Comparison of ENCODE assay signal across 8 cellular contexts in the genomic region with DNA sequence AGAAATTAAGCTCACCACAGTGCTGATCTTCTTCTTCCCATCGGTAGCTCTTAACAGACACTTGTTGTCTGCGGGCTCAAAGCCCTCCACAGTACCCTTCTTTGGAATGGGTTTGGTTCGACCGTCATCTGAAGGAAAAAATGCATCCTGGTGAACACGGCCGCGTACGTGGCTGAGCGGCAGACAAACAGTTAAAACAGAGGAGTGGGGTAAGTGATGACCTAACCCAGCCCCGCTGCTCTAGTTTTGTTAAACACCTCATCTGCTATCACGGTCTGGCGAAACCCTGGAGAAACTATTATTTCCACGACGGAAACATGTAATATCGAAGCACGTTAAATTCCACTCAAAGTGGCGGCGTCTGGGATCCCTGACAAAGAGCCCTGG. TPM values are rescaled to one million over a fixed set of nuclear protein-coding genes. Genes with fewer than 3 reads are reported as not detected.
DNase-seq lines count a peak whose midpoint lies in the region; ATAC-seq and TF ChIP-seq lines count a peak whose summit lies in the region.

No MANE protein-coding gene starts in this region.

- no peaks in the 10 kb centered on the region for H3K9me3 Mint-ChIP-seq in activated T-cell treated with anti-CD3 and anti-CD28 coated beads, Interleukin-2, amount 50 U/mL, for 4 hours
- no peaks in the 10 kb centered on the region for H3K9me3 Mint-ChIP-seq in activated naive CD8-positive, alpha-beta T cell treated with anti-CD3 and anti-CD28 coated beads for 36 hours
- H3K9me3 Mint-ChIP-seq in stimulated activated naive CD8-positive, alpha-beta T cell treated with anti-CD3 and anti-CD28 coated beads, Interleukin-15, amount 100 ng/mL, for 72 hours: no peaks in the 10 kb centered on the region

- H3K4me1 Mint-ChIP-seq in activated T-cell treated with anti-CD3 and anti-CD28 coated beads, Interleukin-2, amount 50 U/mL, for 4 hours (ENCODE audit: low read depth): peaks cover 35% of the 10 kb centered on the region
- H3K4me1 Mint-ChIP-seq in activated naive CD8-positive, alpha-beta T cell treated with anti-CD3 and anti-CD28 coated beads for 36 hours: peaks cover 47% of the 10 kb centered on the region
- H3K4me1 Mint-ChIP-seq in stimulated activated naive CD8-positive, alpha-beta T cell treated with anti-CD3 and anti-CD28 coated beads, Interleukin-15, amount 100 ng/mL, for 72 hours: peaks cover 49% of the 10 kb centered on the region

- peak; percentile 7 for ATAC-seq in activated T-cell treated with anti-CD3 and anti-CD28 coated beads, Interleukin-2, amount 50 U/mL, for 4 hours
- no peak for ATAC-seq in stimulated activated naive CD8-positive, alpha-beta T cell treated with anti-CD3 and anti-CD28 coated beads, Interleukin-15, amount 100 ng/mL, for 72 hours
- ATAC-seq in HG02885 (IDR thresholded peaks at IDR 0.05; ENCODE audit: poor library complexity, unreplicated experiment): no peak

- no peak for TF ChIP-seq CTCF in GM13977 (IDR thresholded peaks at IDR 0.05; ENCODE audit: extremely low read depth, insufficient read depth, missing control alignments)
- no peak for TF ChIP-seq CTCF in GM10266 (IDR thresholded peaks at IDR 0.05; ENCODE audit: control insufficient read depth, insufficient read depth, low read depth, missing control alignments)

- no peaks in the 10 kb centered on the region for H3K27me3 Mint-ChIP-seq in activated T-cell treated with anti-CD3 and anti-CD28 coated beads, Interleukin-2, amount 50 U/mL, for 4 hours (ENCODE audit: low read depth)
- no peaks in the 10 kb centered on the region for H3K27me3 Mint-ChIP-seq in activated naive CD8-positive, alpha-beta T cell treated with anti-CD3 and anti-CD28 coated beads for 36 hours
- H3K27me3 Mint-ChIP-seq in stimulated activated naive CD8-positive, alpha-beta T cell treated with anti-CD3 and anti-CD28 coated beads, Interleukin-15, amount 100 ng/mL, for 72 hours: no peaks in the 10 kb centered on the region

- H3K27ac Mint-ChIP-seq in activated naive CD8-positive, alpha-beta T cell treated with anti-CD3 and anti-CD28 coated beads for 36 hours: peak overlapping the region; percentile 96
- peak overlapping the region; percentile 95 to 99 for H3K27ac Mint-ChIP-seq in stimulated activated naive CD8-positive, alpha-beta T cell treated with anti-CD3 and anti-CD28 coated beads, Interleukin-15, amount 100 ng/mL, for 72 hours

- H3K9me3 ChIP-seq in iPS-18c (ENCODE audit: control insufficient read depth, insufficient read depth, low read length): no peaks in the 10 kb centered on the region

- H3K4me3 Mint-ChIP-seq in activated T-cell treated with anti-CD3 and anti-CD28 coated beads, Interleukin-2, amount 50 U/mL, for 4 hours: peak overlapping the region; percentile 99
- H3K4me3 Mint-ChIP-seq in activated naive CD8-positive, alpha-beta T cell treated with anti-CD3 and anti-CD28 coated beads for 36 hours: peak overlapping the region; percentile 97
- peak overlapping the region; percentile 98 to 99 for H3K4me3 Mint-ChIP-seq in stimulated activated naive CD8-positive, alpha-beta T cell treated with anti-CD3 and anti-CD28 coated beads, Interleukin-15, amount 100 ng/mL, for 72 hours

- no peak for DNase-seq in activated T-cell treated with anti-CD3 and anti-CD28 coated beads, Interleukin-2, amount 50 U/mL, for 4 hours
- no peak for DNase-seq in activated T-cell treated with anti-CD3 and anti-CD28 coated beads for 4 hours
- DNase-seq in activated naive CD8-positive, alpha-beta T cell treated with anti-CD3 and anti-CD28 coated beads for 36 hours: no peak
- DNase-seq in stimulated activated naive CD8-positive, alpha-beta T cell treated with anti-CD3 and anti-CD28 coated beads, Interleukin-15, amount 100 ng/mL, for 72 hours: no peak
- DNase-seq in GM13977 (ENCODE audit: low spot score): no peak
- DNase-seq in GM10266 (ENCODE audit: extremely low spot score): no peak

- peak overlapping the region; percentile 98 for H3K4me3 ChIP-seq in iPS-18c (ENCODE audit: insufficient read depth, low read depth, low read length)

- in situ Hi-C loops in GM13977 (cut with MboI; ENCODE audit: low pct_unique_long_range_greater_than_20kb, low sequenced_read_pairs, unreplicated experiment): loop anchor here (25.0 kb wide), 1 partner anchor 374 kb away; a partner anchor contains a TSS

- H3K36me3 Mint-ChIP-seq in activated T-cell treated with anti-CD3 and anti-CD28 coated beads, Interleukin-2, amount 50 U/mL, for 4 hours (ENCODE audit: insufficient read depth): peaks cover 29% of the 10 kb centered on the region
- peaks cover 44% of the 10 kb centered on the region for H3K36me3 Mint-ChIP-seq in activated naive CD8-positive, alpha-beta T cell treated with anti-CD3 and anti-CD28 coated beads for 36 hours

RNA-seq across cellular contexts. Expression of a gene that starts 0.7 kb away (rescaled TPM):
- total RNA-seq in activated T-cell treated with anti-CD3 and anti-CD28 coated beads, Interleukin-2, amount 50 U/mL, for 4 hours: 100 to 1,000 TPM; 186 to 222 (median 214) TPM
- 100 to 1,000 TPM; 161 to 169 TPM for total RNA-seq in activated naive CD8-positive, alpha-beta T cell treated with anti-CD3 and anti-CD28 coated beads for 36 hours

Comparison
In these comparisons a context has a peak if more than half of its experiments do, and no peak if none do; other contexts are left out.
1. ATAC-seq: peak in activated T-cell treated with anti-CD3 and anti-CD28 coated beads, Interleukin-2, amount 50 U/mL, for 4 hours (2 of 2); none in stimulated activated naive CD8-positive, alpha-beta T cell treated with anti-CD3 and anti-CD28 coated beads, Interleukin-15, amount 100 ng/mL, for 72 hours (single experiment) and HG02885 (single experiment).
2. Peak in every context shown above with its lines, with median percentiles within 50 percentile points of each other: H3K4me3 Mint-ChIP-seq.